In genomic region chr1:74463301-74463988, GRCh38 we compare ENCODE assay signal across 11 cellular contexts. TPM values are rescaled to one million over a fixed set of nuclear protein-coding genes. Genes with fewer than 3 reads are reported as not detected.
DNase-seq lines count a peak whose midpoint lies in the region; ATAC-seq, FAIRE-seq and TF ChIP-seq lines count a peak whose summit lies in the region.
"Had no signal": no experiment of that assay in that cellular context is flagged by ENCODE, and none has a peak within 500 bp of the region (broad histone marks: within the 10 kb centered on the region; RNA-seq: fewer than 3 reads in every experiment).

No MANE protein-coding gene starts in this region.

- no peaks in the 10 kb centered on the region for H3K36me3 Mint-ChIP-seq in chondrocyte (ENCODE audit: low read depth)
- H3K36me3 Mint-ChIP-seq: CD8-positive, alpha-beta memory T cell had no signal

- ATAC-seq in GM19395 (IDR thresholded peaks at IDR 0.05; ENCODE audit: unreplicated experiment) = peak; percentile 83
- peak; percentile 77 for ATAC-seq in HG03108 (IDR thresholded peaks at IDR 0.05; ENCODE audit: unreplicated experiment)
- ATAC-seq: activated naive CD8-positive, alpha-beta T cell treated with anti-CD3 and anti-CD28 coated beads, Interleukin-2, amount 50 U/mL, for 24 hours had no signal

- peaks cover 21% of the 10 kb centered on the region for H3K27me3 Mint-ChIP-seq in chondrocyte (ENCODE audit: low read depth)
- H3K27me3 Mint-ChIP-seq: activated naive CD8-positive, alpha-beta T cell treated with anti-CD3 and anti-CD28 coated beads, Interleukin-2, amount 50 U/mL, for 24 hours had no signal

- no peaks in the 10 kb centered on the region for H3K27me3 ChIP-seq in bronchial epithelial cell (ENCODE audit: control insufficient read depth, insufficient read depth, low read length)

- DNase-seq in AG10803 (ENCODE audit: low read depth) = peak; percentile 58
- DNase-seq in bronchial epithelial cell (ENCODE audit: low read depth) = peak; percentile 36
- DNase-seq in NCI-H748 treated with DMSO at 0.1 percent for 48 hours (lab: John Stamatoyannopoulos, UW) = no peak
- DNase-seq in stimulated activated CD4-positive, alpha-beta T cell treated with anti-CD3 and anti-CD28 coated beads, Interleukin-12 subunit alpha, Interleukin-12 subunit beta, amount 100 ng/mL, for 4 hours = no peak
- no peak for DNase-seq in DMS 273 treated with DMSO at 0.1 percent for 48 hours (lab: John Stamatoyannopoulos, UW)
- no peak for DNase-seq in chondrocyte (ENCODE audit: low spot score)
- DNase-seq: activated naive CD8-positive, alpha-beta T cell treated with anti-CD3 and anti-CD28 coated beads, Interleukin-2, amount 50 U/mL, for 24 hours; CD8-positive, alpha-beta memory T cell had no signal

- H3K36me3 ChIP-seq in bronchial epithelial cell (ENCODE audit: control insufficient read depth, insufficient read depth, low read length) = no peaks in the 10 kb centered on the region

- peaks cover 6% of the 10 kb centered on the region for H3K4me1 Mint-ChIP-seq in chondrocyte (ENCODE audit: low read depth)
- H3K4me1 Mint-ChIP-seq: activated naive CD8-positive, alpha-beta T cell treated with anti-CD3 and anti-CD28 coated beads, Interleukin-2, amount 50 U/mL, for 24 hours had no signal

- TF ChIP-seq CTCF in AG10803 (conservative IDR thresholded peaks at IDR 0.05; ENCODE audit: low read length) (no peak), bronchial epithelial cell (IDR thresholded peaks at IDR 0.05; ENCODE audit: insufficient read depth, low read length, severe bottlenecking) (no peak), chondrocyte (IDR thresholded peaks at IDR 0.05) (no peak)

- no peak overlapping the region for H3K4me3 Mint-ChIP-seq in chondrocyte (ENCODE audit: unreplicated experiment)
- H3K4me3 Mint-ChIP-seq: activated naive CD8-positive, alpha-beta T cell treated with anti-CD3 and anti-CD28 coated beads, Interleukin-2, amount 50 U/mL, for 24 hours; CD8-positive, alpha-beta memory T cell had no signal

- no peak overlapping the region for H3K27ac Mint-ChIP-seq in chondrocyte (ENCODE audit: unreplicated experiment)
- H3K27ac Mint-ChIP-seq: activated naive CD8-positive, alpha-beta T cell treated with anti-CD3 and anti-CD28 coated beads, Interleukin-2, amount 50 U/mL, for 24 hours; CD8-positive, alpha-beta memory T cell had no signal

- H3K4me3 ChIP-seq in AG10803 (ENCODE audit: low read length) = no peak overlapping the region
- H3K4me3 ChIP-seq in bronchial epithelial cell (ENCODE audit: low read depth, low read length) = no peak overlapping the region

- no peak for FAIRE-seq in bronchial epithelial cell (lab: Jason Lieb, UNC)
- FAIRE-seq: TTC549 had no signal

- no peaks in the 10 kb centered on the region for H3K9me3 Mint-ChIP-seq in chondrocyte (ENCODE audit: low read depth)

RNA-seq across cellular contexts. Expression of gene LRRC53, which starts 49.0 kb away (rescaled TPM):
- total RNA-seq in bronchial epithelial cell (not detected in 2 replicates), chondrocyte (not detected in 3 replicates)
- total RNA-seq: CD8-positive, alpha-beta memory T cell had no signal

Comparison
In these comparisons a context has a peak if more than half of its experiments do, and no peak if none do; other contexts are left out.
1. DNase-seq: peak in AG10803 (single experiment) and bronchial epithelial cell (single experiment); none in NCI-H748 treated with DMSO at 0.1 percent for 48 hours (single experiment), stimulated activated CD4-positive, alpha-beta T cell treated with anti-CD3 and anti-CD28 coated beads, Interleukin-12 subunit alpha, Interleukin-12 subunit beta, amount 100 ng/mL, for 4 hours (single experiment), DMS 273 treated with DMSO at 0.1 percent for 48 hours (single experiment) and chondrocyte (single experiment).